In the genomic region with DNA sequence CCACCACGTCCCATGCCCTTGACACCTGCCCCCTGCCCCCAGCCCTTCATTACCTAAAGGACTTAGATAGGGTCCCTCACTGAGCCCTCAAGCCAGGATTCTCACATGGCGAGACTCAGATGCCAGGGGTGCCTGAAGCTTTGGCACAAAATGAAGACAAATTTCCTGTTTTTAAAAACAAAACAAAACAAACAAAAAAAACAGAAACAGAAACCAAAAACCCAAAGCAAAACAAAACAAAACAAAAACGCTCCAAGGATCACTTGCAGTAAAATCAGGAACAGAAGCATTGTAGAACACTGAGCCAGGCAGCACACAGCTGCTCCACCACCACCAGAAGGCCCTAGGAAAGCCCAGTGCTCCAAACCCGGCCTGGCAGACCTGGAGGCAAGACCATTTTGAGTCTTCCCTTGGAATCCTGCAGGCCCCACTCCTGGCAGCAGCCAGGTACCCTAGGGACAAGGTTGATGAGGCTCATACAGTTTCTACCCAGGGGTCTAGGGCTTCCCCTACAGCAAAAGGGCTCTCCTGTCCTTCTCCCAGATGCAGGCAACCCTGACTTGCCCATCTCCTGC, we compare ENCODE assay signal across 1 cellular context.
TF ChIP-seq lines count a peak whose summit lies in the region.

No MANE protein-coding gene starts in this region.

TF ChIP-seq in GM12878, 131 proteins besides CTCF, POLR2A, EP300 and RAD21 (continued from another document):
- TF ChIP-seq, protein P1, sequence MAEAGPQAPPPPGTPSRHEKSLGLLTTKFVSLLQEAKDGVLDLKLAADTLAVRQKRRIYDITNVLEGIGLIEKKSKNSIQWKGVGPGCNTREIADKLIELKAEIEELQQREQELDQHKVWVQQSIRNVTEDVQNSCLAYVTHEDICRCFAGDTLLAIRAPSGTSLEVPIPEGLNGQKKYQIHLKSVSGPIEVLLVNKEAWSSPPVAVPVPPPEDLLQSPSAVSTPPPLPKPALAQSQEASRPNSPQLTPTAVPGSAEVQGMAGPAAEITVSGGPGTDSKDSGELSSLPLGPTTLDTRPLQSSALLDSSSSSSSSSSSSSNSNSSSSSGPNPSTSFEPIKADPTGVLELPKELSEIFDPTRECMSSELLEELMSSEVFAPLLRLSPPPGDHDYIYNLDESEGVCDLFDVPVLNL (IDR thresholded peaks at IDR 0.05; ENCODE audit: low read depth, low read length), result no peak
- TF ChIP-seq SMAD5 (IDR thresholded peaks at IDR 0.05; ENCODE audit: low read depth), result no peak
- TF ChIP-seq STAT3 (IDR thresholded peaks at IDR 0.05; ENCODE audit: low read depth, low read length), result no peak
